ENCODE assay signal across 9 cellular contexts in genomic region chr14:28609228-28609828, GRCh38.
DNase-seq lines count a peak whose midpoint lies in the region; ATAC-seq, FAIRE-seq and TF ChIP-seq lines count a peak whose summit lies in the region.
"Had no signal": no experiment of that assay in that cellular context is flagged by ENCODE, and none has a peak within 500 bp of the region (broad histone marks: within the 10 kb centered on the region; RNA-seq: fewer than 3 reads in every experiment).

No MANE protein-coding gene starts in this region.

- no peaks in the 10 kb centered on the region for H3F3A ChIP-seq in OCI-LY1 (ENCODE audit: insufficient read depth, low read length)

- H2AFZ ChIP-seq in OCI-LY1 (ENCODE audit: low read length) (no peak overlapping the region), mammary epithelial cell (ENCODE audit: low read depth, low read length) (no peak overlapping the region)

- BruUV-seq in mammary epithelial cell (replicated peaks; lab: Mats Ljungman, UMichigan) = no TSS peak

- H3K27ac Mint-ChIP-seq in activated CD4-positive, alpha-beta T cell treated with anti-CD3 and anti-CD28 coated beads, Interleukin-2, amount 10 ng/mL, durations not matched to agents 7 days and 5 days = no peak overlapping the region

- peak; percentile 82 for FAIRE-seq in HTR-8/SVneo (lab: Jason Lieb, UNC)

- CTCF ChIA-PET in activated CD4-positive, alpha-beta T cell treated with anti-CD3 and anti-CD28 coated beads, Interleukin-2, amount 10 ng/mL, durations not matched to agents 7 days and 5 days (lab: Charles Lee) = no interaction called here
- CTCF ChIA-PET in mammary epithelial cell (lab: Charles Lee; ENCODE audit: low non-redundant PET) = interaction anchor here (0.6 to 0.7 kb wide), 2 partner anchors 44 to 97 kb away, joined by 3 read pairs; no protein-coding TSS in a partner anchor

- H3K4me3 Mint-ChIP-seq in activated CD4-positive, alpha-beta T cell treated with anti-CD3 and anti-CD28 coated beads, Interleukin-2, amount 10 ng/mL, durations not matched to agents 7 days and 5 days = no peak overlapping the region

- H3K4me3 ChIP-seq in OCI-LY1 (ENCODE audit: low read depth, low read length, poor library complexity, severe bottlenecking) (no peak overlapping the region), mammary epithelial cell (replicated peaks in 1 of 3; ENCODE audit: insufficient read depth in 1 of 3, low read depth in 2 of 3, low read length in 3 of 3) (no peak overlapping the region), liver (ENCODE audit: low read depth in 1 of 3, low read length in 3 of 3) (no peak overlapping the region)

- H3K27ac ChIP-seq in OCI-LY1 (ENCODE audit: low read depth, low read length, poor library complexity, severe bottlenecking) = no peak overlapping the region
- H3K27ac ChIP-seq in mammary epithelial cell (ENCODE audit: insufficient read depth, low read depth, low read length) = no peak overlapping the region
- no peak overlapping the region for H3K27ac ChIP-seq in liver (ENCODE audit: low read depth in 1 of 2, low read length in 2 of 2)
- H3K27ac ChIP-seq: epithelial cell of prostate had no signal

- ATAC-seq in HG03439 (IDR thresholded peaks at IDR 0.05; ENCODE audit: unreplicated experiment) (no peak), HG02571 (IDR thresholded peaks at IDR 0.05; ENCODE audit: unreplicated experiment) (no peak)

- peak; percentile 85 for TF ChIP-seq CTCF in OCI-LY1 (IDR thresholded peaks at IDR 0.05; ENCODE audit: low read length)
- peak; percentile 91 for TF ChIP-seq CTCF in mammary epithelial cell (conservative IDR thresholded peaks at IDR 0.05 in 1 of 2, IDR thresholded peaks at IDR 0.05 in 1 of 2; ENCODE audit: extremely low read depth in 1 of 2, insufficient read depth in 1 of 2, low read depth in 1 of 2, low read length in 2 of 2)
- peak; percentile 78 for TF ChIP-seq CTCF in liver (IDR thresholded peaks at IDR 0.05; ENCODE audit: low read depth, low read length, missing input control)

- WGBS in mammary epithelial cell (ENCODE audit: low coverage, missing lambda C conversion rate) = 0% methylated on average over 6 of the region's 6 CpGs
- WGBS in liver = 2% methylated on average over 6 of the region's 6 CpGs

- H3K79me2 ChIP-seq in OCI-LY1 (ENCODE audit: insufficient read depth, low read length) = no peaks in the 10 kb centered on the region
- H3K79me2 ChIP-seq in mammary epithelial cell (ENCODE audit: insufficient read depth, low read length) = no peaks in the 10 kb centered on the region

- no peak overlapping the region for H3K9ac ChIP-seq in OCI-LY1 (ENCODE audit: low read length)
- no peak overlapping the region for H3K9ac ChIP-seq in mammary epithelial cell (ENCODE audit: insufficient read depth, low read length)
- H3K9ac ChIP-seq in liver (ENCODE audit: low read depth in 1 of 2, low read length in 2 of 2) = no peak overlapping the region

- peak; percentile 15 for DNase-seq in activated CD4-positive, alpha-beta T cell treated with anti-CD3 and anti-CD28 coated beads, Interleukin-2, amount 10 ng/mL, durations not matched to agents 7 days and 5 days
- no peak for DNase-seq in activated CD4-positive, alpha-beta T cell treated with anti-CD3 and anti-CD28 coated beads, Interleukin-2, amount 50 U/mL, for 4 hours
- DNase-seq in HTR-8/SVneo (ENCODE audit: insufficient read length, low spot score) (peak; percentile 22), mammary epithelial cell (peak; percentile 37)

- POLR2A ChIA-PET in activated CD4-positive, alpha-beta T cell treated with anti-CD3 and anti-CD28 coated beads, Interleukin-2, amount 10 ng/mL, durations not matched to agents 7 days and 5 days (lab: Charles Lee) = no interaction called here

- H3K27me3 ChIP-seq in OCI-LY1 (ENCODE audit: insufficient read depth, low read length) (no peaks in the 10 kb centered on the region), mammary epithelial cell (ENCODE audit: insufficient read depth, low read length) (no peaks in the 10 kb centered on the region), liver (ENCODE audit: control insufficient read depth in 4 of 4, insufficient read depth in 4 of 4, low read length in 3 of 4) (peaks cover 0 to 5% (median 2%) of the 10 kb centered on the region in 4 donors)

- in situ Hi-C loops in mammary epithelial cell (cut with MboI; ENCODE audit: low sequenced_read_pairs in 2 of 2) = no loop called here

- no peaks in the 10 kb centered on the region for H4K20me1 ChIP-seq in OCI-LY1 (ENCODE audit: insufficient read depth, low read length)
- no peaks in the 10 kb centered on the region for H4K20me1 ChIP-seq in mammary epithelial cell (ENCODE audit: insufficient read depth, low read length)

- H3K4me2 ChIP-seq in OCI-LY1 (ENCODE audit: low read length) (no peak overlapping the region), mammary epithelial cell (ENCODE audit: insufficient read depth, low read depth, low read length) (no peak overlapping the region)

- no peaks in the 10 kb centered on the region for H3K9me2 ChIP-seq in OCI-LY1 (ENCODE audit: low read depth, low read length)

- no peaks in the 10 kb centered on the region for H3K36me3 Mint-ChIP-seq in activated CD4-positive, alpha-beta T cell treated with anti-CD3 and anti-CD28 coated beads, Interleukin-2, amount 10 ng/mL, durations not matched to agents 7 days and 5 days (ENCODE audit: low read depth)

- dilution Hi-C loops in mammary epithelial cell (cut with HindIII; ENCODE audit: low sequenced_read_pairs) = no loop called here

- no peaks in the 10 kb centered on the region for H3K9me3 ChIP-seq in OCI-LY1 (ENCODE audit: low read length)
- no peaks in the 10 kb centered on the region for H3K9me3 ChIP-seq in mammary epithelial cell (replicated peaks; ENCODE audit: insufficient read depth, low read length)
- no peaks in the 10 kb centered on the region for H3K9me3 ChIP-seq in liver (ENCODE audit: control insufficient read depth in 4 of 4, low read length in 3 of 4)

- peak; percentile 86 to 90 for TF ChIP-seq RAD21 in liver (IDR thresholded peaks at IDR 0.05)

- intact Hi-C loops in mammary epithelial cell (cut with micrococcal nuclease) = loop anchor here (1.0 kb wide), 3 partner anchors 197 to 314 kb away; no protein-coding TSS in a partner anchor

- H3K4me1 ChIP-seq in OCI-LY1 (ENCODE audit: insufficient read depth, low read length, severe bottlenecking) (no peaks in the 10 kb centered on the region), mammary epithelial cell (ENCODE audit: insufficient read depth, low read length) (no peaks in the 10 kb centered on the region), liver (ENCODE audit: control insufficient read depth in 4 of 4, insufficient read depth in 4 of 4, low read length in 3 of 4) (no peaks in the 10 kb centered on the region)

- no peaks in the 10 kb centered on the region for H3K4me1 Mint-ChIP-seq in activated CD4-positive, alpha-beta T cell treated with anti-CD3 and anti-CD28 coated beads, Interleukin-2, amount 10 ng/mL, durations not matched to agents 7 days and 5 days

- peaks cover 2% of the 10 kb centered on the region for H3K9me3 Mint-ChIP-seq in activated CD4-positive, alpha-beta T cell treated with anti-CD3 and anti-CD28 coated beads, Interleukin-2, amount 10 ng/mL, durations not matched to agents 7 days and 5 days

- H3K27me3 Mint-ChIP-seq in activated CD4-positive, alpha-beta T cell treated with anti-CD3 and anti-CD28 coated beads, Interleukin-2, amount 10 ng/mL, durations not matched to agents 7 days and 5 days = no peaks in the 10 kb centered on the region

- no peaks in the 10 kb centered on the region for H3K36me3 ChIP-seq in OCI-LY1 (ENCODE audit: insufficient read depth, low read length)
- H3K36me3 ChIP-seq in mammary epithelial cell (ENCODE audit: insufficient read depth, low read length) = no peaks in the 10 kb centered on the region
- H3K36me3 ChIP-seq in liver (ENCODE audit: control insufficient read depth in 4 of 4, insufficient read depth in 3 of 4, low read depth in 1 of 4, low read length in 3 of 4) = no peaks in the 10 kb centered on the region

TF ChIP-seq in liver, 16 proteins besides CTCF, POLR2A, EP300 and RAD21:
- TF ChIP-seq FOXA1 (IDR thresholded peaks at IDR 0.05) (no peak), SP1 (IDR thresholded peaks at IDR 0.05) (no peak), REST (IDR thresholded peaks at IDR 0.05) (no peak)
TF ChIP-seq in liver: peak in this region for 0.

Comparison
In these comparisons a context has a peak if more than half of its experiments do, and no peak if none do; other contexts are left out.
1. DNase-seq: peak in activated CD4-positive, alpha-beta T cell treated with anti-CD3 and anti-CD28 coated beads, Interleukin-2, amount 10 ng/mL, durations not matched to agents 7 days and 5 days (single experiment), HTR-8/SVneo (single experiment) and mammary epithelial cell (single experiment); none in activated CD4-positive, alpha-beta T cell treated with anti-CD3 and anti-CD28 coated beads, Interleukin-2, amount 50 U/mL, for 4 hours (0 of 2).
2. Peak in every context shown above with its lines, with median percentiles within 50 percentile points of each other: CTCF ChIP-seq.